2 cellular contexts compared by ENCODE assay signal in the genomic region with DNA sequence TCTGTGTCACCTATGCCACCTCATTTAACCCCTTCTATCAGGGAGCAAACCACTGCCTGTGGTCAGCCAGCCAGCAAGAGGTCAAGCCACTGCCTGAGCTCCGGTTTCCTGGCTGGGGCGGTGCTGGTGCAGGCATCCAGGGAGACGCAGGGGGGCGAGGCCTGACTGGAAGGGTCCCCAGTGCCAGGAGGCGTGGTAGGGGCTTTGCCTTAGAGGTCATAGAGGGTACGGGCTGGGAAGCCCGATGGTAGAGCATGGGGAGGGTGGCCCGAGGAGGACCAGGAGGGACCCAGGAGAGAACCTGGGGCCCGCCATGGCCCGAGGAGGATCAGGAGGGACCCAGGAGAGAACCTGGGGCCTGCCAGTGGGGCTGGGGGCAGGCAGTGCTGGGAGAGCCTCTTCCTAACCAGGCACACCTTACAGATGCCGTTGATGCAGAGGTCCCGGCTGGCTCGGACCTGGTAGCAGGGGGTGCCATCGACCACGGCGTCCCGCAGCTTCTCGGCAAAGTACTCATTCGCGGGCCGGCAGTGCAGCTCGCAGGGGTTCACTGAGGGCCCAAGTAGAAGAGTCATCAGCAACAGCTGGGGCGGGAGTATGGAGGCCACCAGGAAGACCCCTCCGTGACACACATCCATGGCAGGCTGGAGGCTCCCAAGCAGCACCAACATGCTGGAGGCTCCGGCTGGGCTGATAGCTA. TPM values are rescaled to one million over a fixed set of nuclear protein-coding genes. Genes with fewer than 3 reads are reported as not detected.
"Had no signal": no experiment of that assay in that cellular context is flagged by ENCODE, and none has a peak within 500 bp of the region (broad histone marks: within the 10 kb centered on the region; RNA-seq: fewer than 3 reads in every experiment).

No MANE protein-coding gene starts in this region.

RNA-seq across cellular contexts. Expression of a gene that starts 37.4 kb away (rescaled TPM):
- total RNA-seq: activated CD8-positive, alpha-beta T cell treated with anti-CD3 and anti-CD28 coated beads, Interleukin-2, amount 10 ng/mL, durations not matched to agents 7 days and 5 days; T-helper 17 cell had no signal
